ENCODE assay signal across 8 cellular contexts in the genomic region with DNA sequence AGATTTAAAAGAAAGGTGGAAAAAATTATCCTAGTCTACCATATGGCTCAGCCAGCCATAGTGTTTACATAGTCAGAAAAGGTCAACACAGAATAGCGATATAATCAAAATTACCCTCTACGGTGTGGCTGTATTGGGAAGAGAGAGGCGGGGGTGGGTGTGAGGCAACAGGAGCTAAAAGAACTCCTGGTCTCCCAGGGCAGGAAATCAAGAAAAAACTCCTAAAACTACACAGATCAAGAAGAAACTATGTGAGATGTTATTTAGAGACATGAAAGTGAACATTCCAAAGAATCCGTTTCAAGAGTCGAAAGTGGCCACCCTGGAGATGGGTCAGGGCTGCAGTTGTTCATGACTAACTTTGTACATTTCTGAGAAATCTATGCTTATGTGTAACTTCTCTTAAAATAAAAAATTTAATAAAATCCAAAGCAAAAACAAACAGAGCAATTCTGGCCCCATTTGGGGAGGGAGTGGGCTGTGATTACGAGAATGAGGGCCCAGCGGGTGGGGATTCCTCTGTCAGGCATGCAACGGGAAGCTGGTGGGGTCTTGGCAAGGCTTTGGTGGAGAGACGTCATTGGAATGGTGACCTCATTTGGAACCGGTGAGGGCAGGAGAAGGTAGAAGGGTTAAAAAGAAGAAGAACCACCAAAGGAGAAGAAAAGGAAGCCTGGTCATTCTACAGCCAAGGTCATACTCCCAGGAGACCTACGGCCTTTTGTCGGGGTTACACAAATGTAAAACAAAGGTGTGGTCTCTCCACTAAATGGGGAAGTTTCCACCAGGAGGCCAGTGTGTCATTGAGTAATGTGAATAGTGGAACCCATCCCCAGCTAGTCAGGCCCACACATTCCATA.
DNase-seq lines count a peak whose midpoint lies in the region; ATAC-seq, FAIRE-seq and TF ChIP-seq lines count a peak whose summit lies in the region.

No MANE protein-coding gene starts in this region.

- H3K36me3 Mint-ChIP-seq in activated naive CD8-positive, alpha-beta T cell treated with anti-CD3 and anti-CD28 coated beads for 36 hours: no peaks in the 10 kb centered on the region

- H3K4me3 Mint-ChIP-seq in activated naive CD8-positive, alpha-beta T cell treated with anti-CD3 and anti-CD28 coated beads for 36 hours: no peak overlapping the region

- H3K9me3 Mint-ChIP-seq in activated naive CD8-positive, alpha-beta T cell treated with anti-CD3 and anti-CD28 coated beads for 36 hours: no peaks in the 10 kb centered on the region

- peak overlapping the region; percentile 77 for H3K27ac Mint-ChIP-seq in activated naive CD8-positive, alpha-beta T cell treated with anti-CD3 and anti-CD28 coated beads for 36 hours

- DNase-seq in ACHN (peak; percentile 42), H4 (ENCODE audit: low spot score) (peak; percentile 67), left colon (no peak), frontal cortex (ENCODE audit: low spot score in 2 of 2) (no peak), GM12891 (ENCODE audit: insufficient read length, low spot score) (no peak), AML-193 (lab: John Stamatoyannopoulos, UW) (no peak), NCI-H2196 treated with DMSO at 0.1 percent for 48 hours (lab: John Stamatoyannopoulos, UW; ENCODE audit: unreplicated experiment) (no peak)
- DNase-seq in activated naive CD8-positive, alpha-beta T cell treated with anti-CD3 and anti-CD28 coated beads for 36 hours: no peak

- H3K27me3 Mint-ChIP-seq in activated naive CD8-positive, alpha-beta T cell treated with anti-CD3 and anti-CD28 coated beads for 36 hours: peaks cover 1% of the 10 kb centered on the region

- in situ Hi-C loops in ACHN (cut with HindIII; ENCODE audit: low pct_ligation_motif_present, low pct_unique_long_range_greater_than_20kb, low sequenced_read_pairs): no loop called here

- TF ChIP-seq POLR2A in GM12891 (IDR thresholded peaks at IDR 0.05; ENCODE audit: low read depth, low read length): no peak

- peaks cover 25% of the 10 kb centered on the region for H3K4me1 Mint-ChIP-seq in activated naive CD8-positive, alpha-beta T cell treated with anti-CD3 and anti-CD28 coated beads for 36 hours

- peak; percentile 83 for ATAC-seq in left colon

- FAIRE-seq in frontal cortex (lab: Jason Lieb, UNC): no peak
- FAIRE-seq in GM12891 (lab: Jason Lieb, UNC): no peak

- intact Hi-C loops in left colon (cut with DNase I, micrococcal nuclease): no loop called here

TF ChIP-seq in GM12891, 5 proteins besides CTCF, POLR2A, EP300 and RAD21:
- TF ChIP-seq POLR2AphosphoS5 (IDR thresholded peaks at IDR 0.05; ENCODE audit: low read depth, low read length) (no peak), SPI1 (IDR thresholded peaks at IDR 0.05; ENCODE audit: low read depth, low read length) (no peak), POU2F2 (IDR thresholded peaks at IDR 0.05; ENCODE audit: low read depth, low read length) (no peak), PAX5 (IDR thresholded peaks at IDR 0.05; ENCODE audit: insufficient read depth, low read length, severe bottlenecking) (no peak), TAF1 (IDR thresholded peaks at IDR 0.05; ENCODE audit: low read depth, low read length) (no peak)

Comparison
In these comparisons a context has a peak if more than half of its experiments do, and no peak if none do; other contexts are left out.
1. DNase-seq: peak in ACHN (single experiment) and H4 (single experiment); none in activated naive CD8-positive, alpha-beta T cell treated with anti-CD3 and anti-CD28 coated beads for 36 hours (single experiment), left colon (0 of 2), frontal cortex (0 of 2), GM12891 (single experiment), AML-193 (0 of 2) and NCI-H2196 treated with DMSO at 0.1 percent for 48 hours (single experiment).